Comparison of ENCODE assay signal across 22 cellular contexts in genomic region chr11:119489087-119489486, GRCh38.
"Had no signal": no experiment of that assay in that cellular context is flagged by ENCODE, and none has a peak within 500 bp of the region (broad histone marks: within the 10 kb centered on the region; RNA-seq: fewer than 3 reads in every experiment).

No MANE protein-coding gene starts in this region.

- DNase-seq: activated CD4-positive, alpha-beta T cell treated with anti-CD3 and anti-CD28 coated beads, Interleukin-2, amount 10 ng/mL, durations not matched to agents 7 days and 5 days; activated CD8-positive, alpha-beta memory T cell treated with anti-CD3 and anti-CD28 coated beads, Interleukin-2, amount 10 ng/mL, durations not matched to agents 7 days and 5 days; activated CD8-positive, alpha-beta T cell treated with anti-CD3 and anti-CD28 coated beads for 36 hours; activated naive CD4-positive, alpha-beta T cell treated with Interleukin-2 at 50 U/mL for 16 hours; anterior cingulate cortex; foreskin fibroblast; heart right ventricle; lower lobe of right lung; mesendoderm; naive B cell; stimulated activated CD4-positive, alpha-beta T cell treated with anti-CD3 and anti-CD28 coated beads, Interleukin-12 subunit alpha, Interleukin-12 subunit beta, amount 100 ng/mL, for 4 hours; stimulated activated CD4-positive, alpha-beta T cell treated with anti-CD3 and anti-CD28 coated beads, Interleukin-4, amount 100 ng/mL, for 4 hours; stimulated activated naive CD8-positive, alpha-beta T cell treated with anti-CD3 and anti-CD28 coated beads, Interleukin-15, Interleukin-2, amounts not matched to agents 100 U/mL and 50 U/mL, for 24 hours; SW 1271; T-helper 17 cell; thyroid gland had no signal

- H3K4me3 Mint-ChIP-seq: activated CD4-positive, alpha-beta T cell treated with anti-CD3 and anti-CD28 coated beads, Interleukin-2, amount 10 ng/mL, durations not matched to agents 7 days and 5 days; activated CD8-positive, alpha-beta memory T cell treated with anti-CD3 and anti-CD28 coated beads, Interleukin-2, amount 10 ng/mL, durations not matched to agents 7 days and 5 days; activated CD8-positive, alpha-beta T cell treated with anti-CD3 and anti-CD28 coated beads for 36 hours; neural crest cell; T-helper 17 cell had no signal

- H3K36me3 ChIP-seq: cardiac muscle cell, heart right ventricle, lower lobe of right lung, thyroid gland had no signal

- ATAC-seq: activated CD4-positive, CD25-positive, alpha-beta regulatory T cell treated with anti-CD3 and anti-CD28 coated beads, Interleukin-2, amount 50 U/mL, for 24 hours; activated CD8-positive, alpha-beta memory T cell treated with anti-CD3 and anti-CD28 coated beads, Interleukin-2, amount 10 ng/mL, durations not matched to agents 7 days and 5 days; activated CD8-positive, alpha-beta T cell treated with anti-CD3 and anti-CD28 coated beads for 36 hours; body of pancreas; heart right ventricle; left lobe of liver; lower lobe of right lung; stimulated activated naive CD8-positive, alpha-beta T cell treated with anti-CD3 and anti-CD28 coated beads, Interleukin-15, Interleukin-2, amounts not matched to agents 100 U/mL and 50 U/mL, for 24 hours; T-helper 17 cell had no signal

- H3K4me3 ChIP-seq: body of pancreas, cardiac muscle cell, heart right ventricle, lower lobe of right lung, thyroid gland had no signal

- H3K27me3 Mint-ChIP-seq: activated CD4-positive, alpha-beta T cell treated with anti-CD3 and anti-CD28 coated beads, Interleukin-2, amount 10 ng/mL, durations not matched to agents 7 days and 5 days had no signal

- H3K27me3 ChIP-seq: body of pancreas, thyroid gland had no signal

- H3K27ac ChIP-seq: body of pancreas, cardiac muscle cell, heart right ventricle, lower lobe of right lung, thyroid gland had no signal

- H3K4me1 Mint-ChIP-seq: activated CD4-positive, alpha-beta T cell treated with anti-CD3 and anti-CD28 coated beads, Interleukin-2, amount 10 ng/mL, durations not matched to agents 7 days and 5 days; activated CD8-positive, alpha-beta memory T cell treated with anti-CD3 and anti-CD28 coated beads, Interleukin-2, amount 10 ng/mL, durations not matched to agents 7 days and 5 days had no signal

- H3K36me3 Mint-ChIP-seq: activated CD8-positive, alpha-beta memory T cell treated with anti-CD3 and anti-CD28 coated beads, Interleukin-2, amount 10 ng/mL, durations not matched to agents 7 days and 5 days; naive B cell had no signal

- H3K27ac Mint-ChIP-seq: activated CD4-positive, alpha-beta T cell treated with anti-CD3 and anti-CD28 coated beads, Interleukin-2, amount 10 ng/mL, durations not matched to agents 7 days and 5 days; activated CD8-positive, alpha-beta memory T cell treated with anti-CD3 and anti-CD28 coated beads, Interleukin-2, amount 10 ng/mL, durations not matched to agents 7 days and 5 days; activated CD8-positive, alpha-beta T cell treated with anti-CD3 and anti-CD28 coated beads for 36 hours; progenitor cell of endocrine pancreas; T-helper 17 cell had no signal

- H3K4me1 ChIP-seq: body of pancreas, heart right ventricle, lower lobe of right lung, thyroid gland had no signal

- H3K9me3 ChIP-seq: body of pancreas, heart right ventricle, lower lobe of right lung, thyroid gland had no signal

- H3K9me3 Mint-ChIP-seq: activated CD4-positive, alpha-beta T cell treated with anti-CD3 and anti-CD28 coated beads, Interleukin-2, amount 10 ng/mL, durations not matched to agents 7 days and 5 days; activated CD8-positive, alpha-beta T cell treated with anti-CD3 and anti-CD28 coated beads for 36 hours; naive B cell; neural crest cell had no signal
